In genomic region chr5:157252741-157253465, GRCh38 we compare ENCODE assay signal across 8 cellular contexts. TPM values are rescaled to one million over a fixed set of nuclear protein-coding genes. Genes with fewer than 3 reads are reported as not detected.
DNase-seq lines count a peak whose midpoint lies in the region; ATAC-seq, FAIRE-seq and TF ChIP-seq lines count a peak whose summit lies in the region.

No MANE protein-coding gene starts in this region.

- peaks cover 90% of the 10 kb centered on the region for H3K36me3 Mint-ChIP-seq in activated CD8-positive, alpha-beta memory T cell treated with anti-CD3 and anti-CD28 coated beads, Interleukin-2, amount 10 ng/mL, durations not matched to agents 7 days and 5 days

- H3K4me3 ChIP-seq in HepG2 (replicated peaks in 1 of 3; ENCODE audit: insufficient read depth in 1 of 3, low read depth in 2 of 3, low read length in 3 of 3): no peak overlapping the region

- H4K20me1 ChIP-seq in HepG2 (ENCODE audit: insufficient read depth, low read length): no peaks in the 10 kb centered on the region

- FAIRE-seq in HepG2 (lab: Jason Lieb, UNC): no peak

- CTCF ChIA-PET in activated CD8-positive, alpha-beta memory T cell treated with anti-CD3 and anti-CD28 coated beads, Interleukin-2, amount 10 ng/mL, durations not matched to agents 7 days and 5 days (lab: Charles Lee): interaction anchor here (0.9 to 5.0 kb wide), 22 partner anchors 10 to 110 kb away, joined by 3 to 48 read pairs (median 6); partner anchors contain the start of genes CYFIP2 and MED7
- CTCF ChIA-PET in HepG2 (lab: Yijun Ruan, JAX; ENCODE audit: low intra/inter-chr PET ratio, low total read pairs): interaction anchor here (1.1 to 2.8 kb wide), 4 partner anchors 56 to 491 kb away, joined by 3 to 47 read pairs (median 4); partner anchors contain the start of gene LSM11

- H3K79me2 ChIP-seq in HepG2 (ENCODE audit: insufficient read depth, low read length): no peaks in the 10 kb centered on the region

- H3K9me3 ChIP-seq in HepG2 (ENCODE audit: low read length): no peaks in the 10 kb centered on the region

- TF ChIP-seq POLR2A in HepG2 (IDR thresholded peaks at IDR 0.05; ENCODE audit: insufficient read depth in 1 of 2, low read depth in 2 of 2, low read length in 2 of 2): no peak

- TF ChIP-seq CTCF in GM20000 (IDR thresholded peaks at IDR 0.05; ENCODE audit: extremely low read depth, missing control alignments): no peak
- TF ChIP-seq CTCF in HepG2 (CRISPR knock-in tag; IDR thresholded peaks at IDR 0.05): no peak

- no peak for TF ChIP-seq RAD21 in HepG2 (CRISPR knock-in tag; IDR thresholded peaks at IDR 0.05)

- H3K27ac ChIP-seq in HepG2 (ENCODE audit: extremely low read length, insufficient read depth, low read length): no peak overlapping the region

- peaks cover 94% of the 10 kb centered on the region for H3K4me1 Mint-ChIP-seq in activated CD8-positive, alpha-beta memory T cell treated with anti-CD3 and anti-CD28 coated beads, Interleukin-2, amount 10 ng/mL, durations not matched to agents 7 days and 5 days

- in situ Hi-C loops in HepG2 (cut with HindIII; ENCODE audit: extremely low pct_ligation_motif_present, low pct_unique_long_range_greater_than_20kb): loop anchor here (5.0 kb wide), 2 partner anchors 59 to 224 kb away; no protein-coding TSS in a partner anchor

- ATAC-seq in HG03520 (IDR thresholded peaks at IDR 0.05; ENCODE audit: unreplicated experiment) (peak; percentile 97), HepG2 (peak; percentile 35; the same call in 2 of the 3 replicates)
- peak; percentile 84 for ATAC-seq in activated CD8-positive, alpha-beta memory T cell treated with anti-CD3 and anti-CD28 coated beads, Interleukin-2, amount 10 ng/mL, durations not matched to agents 7 days and 5 days

- intact Hi-C loops in HepG2 (cut with micrococcal nuclease; ENCODE audit: unreplicated experiment): loop anchor here (1.0 to 5.0 kb wide), 3 partner anchors 59 to 224 kb away; no protein-coding TSS in a partner anchor

- no peaks in the 10 kb centered on the region for H3K27me3 Mint-ChIP-seq in activated CD8-positive, alpha-beta memory T cell treated with anti-CD3 and anti-CD28 coated beads, Interleukin-2, amount 10 ng/mL, durations not matched to agents 7 days and 5 days

- H3K4me3 Mint-ChIP-seq in activated CD8-positive, alpha-beta memory T cell treated with anti-CD3 and anti-CD28 coated beads, Interleukin-2, amount 10 ng/mL, durations not matched to agents 7 days and 5 days: peak overlapping the region; percentile 53

- H3K27me3 ChIP-seq in HepG2 (ENCODE audit: control insufficient read depth in 1 of 2, insufficient read depth in 2 of 2, low read length in 2 of 2): no peaks in the 10 kb centered on the region; a peak in 1 of 5 replicates

- POLR2A ChIA-PET in HepG2 (lab: Yijun Ruan, JAX): interaction anchor here (1.2 kb wide), 1 partner anchor 12 kb away, joined by 4 read pairs; no protein-coding TSS in a partner anchor

- 100% methylated on average over 2 of the region's 4 CpGs for WGBS in HepG2 (ENCODE audit: low lambda C conversion rate)

- DNase-seq in CMK (ENCODE audit: low read depth): peak; percentile 52
- DNase-seq in GM20000 (ENCODE audit: low spot score): peak; percentile 57
- peak; percentile 92 for DNase-seq in activated CD8-positive, alpha-beta memory T cell treated with anti-CD3 and anti-CD28 coated beads, Interleukin-2, amount 10 ng/mL, durations not matched to agents 7 days and 5 days
- no peak for DNase-seq in HepG2 (ENCODE audit: low spot score)
- DNase-seq in SIG-M5 treated with dmso at 0.1 percent for 504 hours (lab: John Stamatoyannopoulos, UW; ENCODE audit: unreplicated experiment): no peak
- DNase-seq in NCI-H2196 (lab: John Stamatoyannopoulos, UW; ENCODE audit: unreplicated experiment): no peak
- DNase-seq in NCI-H524 treated with DMSO at 0.1 percent for 48 hours (lab: John Stamatoyannopoulos, UW): no peak

- H3K36me3 ChIP-seq in HepG2 (replicated peaks in 1 of 2; ENCODE audit: control insufficient read depth in 1 of 2, insufficient read depth in 2 of 2, low read length in 2 of 2): no peaks in the 10 kb centered on the region

- H3K4me1 ChIP-seq in HepG2 (ENCODE audit: insufficient read depth, low read length): no peaks in the 10 kb centered on the region

- no peak for TF ChIP-seq EP300 in HepG2 (IDR thresholded peaks at IDR 0.05; ENCODE audit: low read depth in 2 of 2, low read length in 2 of 2)
- TF ChIP-seq EP300 in HepG2 (CRISPR knock-in tag; IDR thresholded peaks at IDR 0.05; ENCODE audit: borderline replicate concordance): no peak

- H3K9me3 Mint-ChIP-seq in activated CD8-positive, alpha-beta memory T cell treated with anti-CD3 and anti-CD28 coated beads, Interleukin-2, amount 10 ng/mL, durations not matched to agents 7 days and 5 days (ENCODE audit: low read depth): no peaks in the 10 kb centered on the region

- BruUV-seq in HepG2 (replicated peaks; lab: Mats Ljungman, UMichigan): no TSS peak

- no peak overlapping the region for H2AFZ ChIP-seq in HepG2 (ENCODE audit: low read length)

- no peak overlapping the region for H3K4me2 ChIP-seq in HepG2 (ENCODE audit: low read depth, low read length)

- peak overlapping the region; percentile 94 for H3K27ac Mint-ChIP-seq in activated CD8-positive, alpha-beta memory T cell treated with anti-CD3 and anti-CD28 coated beads, Interleukin-2, amount 10 ng/mL, durations not matched to agents 7 days and 5 days

- H3K9ac ChIP-seq in HepG2 (ENCODE audit: insufficient read depth, low read depth, low read length): no peak overlapping the region

TF ChIP-seq in HepG2, 621 proteins besides CTCF, POLR2A, EP300 and RAD21:
- TF ChIP-seq NFRKB (IDR thresholded peaks at IDR 0.05): no peak
- no peak for TF ChIP-seq KDM3A (CRISPR knock-in tag; IDR thresholded peaks at IDR 0.05; ENCODE audit: low read depth)
- TF ChIP-seq ZNF772 (CRISPR knock-in tag; IDR thresholded peaks at IDR 0.05): no peak
- TF ChIP-seq ZNF207 (IDR thresholded peaks at IDR 0.05; ENCODE audit: borderline replicate concordance): no peak
- TF ChIP-seq NFIB (CRISPR knock-in tag; IDR thresholded peaks at IDR 0.05; ENCODE audit: borderline replicate concordance): no peak
- no peak for TF ChIP-seq ZNF577 (CRISPR knock-in tag; IDR thresholded peaks at IDR 0.05; ENCODE audit: borderline replicate concordance, low read depth)
- no peak for TF ChIP-seq ZNF816 (CRISPR knock-in tag; IDR thresholded peaks at IDR 0.05; ENCODE audit: borderline replicate concordance)
TF ChIP-seq in HepG2: peak in this region for 0.

RNA-seq across cellular contexts. Expression of gene CYFIP2, which starts 13.0 kb away (rescaled TPM):
- 100 to 1,000 TPM; 382 to 438 TPM for total RNA-seq in activated CD8-positive, alpha-beta memory T cell treated with anti-CD3 and anti-CD28 coated beads, Interleukin-2, amount 10 ng/mL, durations not matched to agents 7 days and 5 days
- total RNA-seq in HepG2 (2016; rRNA removed; fragmentation: Illumina TruSeq; extraction: Trizol): 30.3 and 40.2 TPM in 2 replicates
- total RNA-seq in HepG2 (2016; cell fraction: cytosol; rRNA removed; fragmentation: Illumina TruSeq; extraction: Trizol; ENCODE audit: low read depth): 13.4 and 13.7 TPM in 2 replicates
- 28.6 and 32.7 TPM in 2 replicates for total RNA-seq in HepG2 (2016; cell fraction: insoluble cytoplasmic fraction; rRNA removed; fragmentation: Illumina TruSeq; extraction: Trizol)
- total RNA-seq in HepG2 (2016; cell fraction: membrane; rRNA removed; fragmentation: Illumina TruSeq; extraction: Trizol): 33.5 TPM in 2 replicates
- 25.4 and 29.9 TPM in 2 replicates for total RNA-seq in HepG2 (2016; cell fraction: nucleus; rRNA removed; fragmentation: Illumina TruSeq; extraction: Trizol)
- polyA plus RNA-seq in HepG2 (2011; rRNA removed): 22.5 and 22.6 TPM in 2 replicates
- polyA plus RNA-seq in HepG2 (2011; cell fraction: cytosol; rRNA removed): 20.3 and 24.1 TPM in 2 replicates
- polyA plus RNA-seq in HepG2 (2011; cell fraction: nucleus; rRNA removed): 61.6 and 72.0 TPM in 2 replicates
- 43.3 and 45.5 TPM in 2 replicates for polyA plus RNA-seq in HepG2 (2012)
- 14.6 and 15.8 TPM in 2 replicates for polyA plus RNA-seq in HepG2 (2016; cell fraction: cytosol; fragmentation: Illumina TruSeq; extraction: Trizol; ENCODE audit: low read depth)
- polyA plus RNA-seq in HepG2 (2016; cell fraction: insoluble cytoplasmic fraction; fragmentation: Illumina TruSeq; extraction: Trizol; ENCODE audit: low read depth): 39.1 and 48.8 TPM in 2 replicates
- 33.6 and 33.7 TPM in 2 replicates for polyA plus RNA-seq in HepG2 (2016; cell fraction: membrane; fragmentation: Illumina TruSeq; extraction: Trizol; ENCODE audit: low read depth)
- polyA plus RNA-seq in HepG2 (2016; cell fraction: nucleus; fragmentation: Illumina TruSeq; extraction: Trizol; ENCODE audit: insufficient read depth, low read depth): 31.7 and 39.3 TPM in 2 replicates
- 17.9 and 70.5 TPM in 2 replicates for polyA minus RNA-seq in HepG2 (2011; rRNA and poly(A)+ RNA removed; ENCODE audit: low replicate concordance)
- 16.3 and 22.5 TPM in 2 replicates for polyA minus RNA-seq in HepG2 (2011; cell fraction: cytosol; rRNA and poly(A)+ RNA removed)
- polyA minus RNA-seq in HepG2 (2011; cell fraction: nucleus; rRNA and poly(A)+ RNA removed): 55.0 and 64.3 TPM in 2 replicates

Comparison
In these comparisons a context has a peak if more than half of its experiments do, and no peak if none do; other contexts are left out.
1. DNase-seq: peak in CMK (single experiment), GM20000 (single experiment) and activated CD8-positive, alpha-beta memory T cell treated with anti-CD3 and anti-CD28 coated beads, Interleukin-2, amount 10 ng/mL, durations not matched to agents 7 days and 5 days (single experiment); none in HepG2 (single experiment), SIG-M5 treated with dmso at 0.1 percent for 504 hours (single experiment), NCI-H2196 (single experiment) and NCI-H524 treated with DMSO at 0.1 percent for 48 hours (single experiment).
2. ATAC-seq: peak in every context shown above with its lines; median percentile 97 in HG03520; 84 in activated CD8-positive, alpha-beta memory T cell treated with anti-CD3 and anti-CD28 coated beads, Interleukin-2, amount 10 ng/mL, durations not matched to agents 7 days and 5 days; 35 in HepG2.
3. RNA of gene CYFIP2, which starts 13.0 kb away (total RNA-seq): 382 to 438 TPM in activated CD8-positive, alpha-beta memory T cell treated with anti-CD3 and anti-CD28 coated beads, Interleukin-2, amount 10 ng/mL, durations not matched to agents 7 days and 5 days; 13.4 to 40.2 TPM in HepG2; every median in the first group is over 4 times any median in the second.